ENCODE assay signal across 15 cellular contexts in the genomic region with DNA sequence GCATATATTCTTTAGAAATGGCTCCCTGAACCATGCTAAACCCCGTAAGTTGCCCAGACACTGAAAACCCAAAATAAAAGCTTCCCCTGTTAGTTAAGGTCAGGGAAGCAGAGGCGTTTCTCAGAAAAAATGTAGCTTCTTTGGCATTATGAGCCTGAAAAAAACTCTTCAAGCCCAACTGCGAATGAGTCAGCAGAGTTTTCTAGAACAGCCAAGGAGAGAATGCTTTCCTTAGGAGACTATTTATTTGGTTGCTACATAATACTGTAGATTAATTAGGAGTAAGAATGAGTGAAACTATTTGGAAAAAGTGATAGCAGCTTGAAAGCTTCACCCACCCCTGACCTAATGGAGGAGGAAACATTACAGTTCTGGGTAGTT. TPM values are rescaled to one million over a fixed set of nuclear protein-coding genes. Genes with fewer than 3 reads are reported as not detected.
DNase-seq lines count a peak whose midpoint lies in the region; ATAC-seq and TF ChIP-seq lines count a peak whose summit lies in the region.
"Had no signal": no experiment of that assay in that cellular context is flagged by ENCODE, and none has a peak within 500 bp of the region (broad histone marks: within the 10 kb centered on the region; RNA-seq: fewer than 3 reads in every experiment).

No MANE protein-coding gene starts in this region.

- H3K4me3 ChIP-seq in fibroblast of lung (replicated peaks in 1 of 4; ENCODE audit: control extremely low read depth in 1 of 4, insufficient read depth in 1 of 4, low read depth in 3 of 4, low read length in 4 of 4): no peak overlapping the region

- no peak overlapping the region for H2AFZ ChIP-seq in fibroblast of lung (ENCODE audit: low read length)

- peak overlapping the region in 2 of 3 experiments; percentile 58 to 79 for H3K27ac Mint-ChIP-seq in nephron
- H3K27ac Mint-ChIP-seq: activated B cell treated with CpG ODN at 0.5 μM for 24 hours; mesothelial cell of epicardium; stimulated activated naive CD8-positive, alpha-beta T cell treated with anti-CD3 and anti-CD28 coated beads, Interleukin-15, Interleukin-2, amounts not matched to agents 100 ng/mL and 50 ng/mL, for 24 hours had no signal

- H4K20me1 ChIP-seq in fibroblast of lung (ENCODE audit: control insufficient read depth, extremely low read depth, insufficient read depth, low read length): no peaks in the 10 kb centered on the region

- H3K36me3 Mint-ChIP-seq in nephron (ENCODE audit: low read depth): no peaks in the 10 kb centered on the region
- H3K36me3 Mint-ChIP-seq: mesothelial cell of epicardium had no signal

- peaks cover 51% of the 10 kb centered on the region for H3K4me1 Mint-ChIP-seq in nephron

- H3K4me2 ChIP-seq in fibroblast of lung (ENCODE audit: extremely low read depth, insufficient read depth, low read length): no peak overlapping the region

- peak; percentile 38 for ATAC-seq in SK-N-SH treated with all-trans-retinoic acid at 6 μM for 48 hours
- ATAC-seq: Panc1 had no signal

- H3K4me1 ChIP-seq in fibroblast of lung (ENCODE audit: control insufficient read depth, extremely low read depth, insufficient read depth, low read length): peaks cover 23% of the 10 kb centered on the region

- H3K9ac ChIP-seq in fibroblast of lung (ENCODE audit: insufficient read depth, low read length): peak overlapping the region; percentile 26

- no peaks in the 10 kb centered on the region for H3K79me2 ChIP-seq in fibroblast of lung (ENCODE audit: control insufficient read depth, insufficient read depth, low read length)

- peak overlapping the region; percentile 76 for H3K27ac ChIP-seq in fibroblast of lung (ENCODE audit: insufficient read depth, low read length)

- DNase-seq in AG09319 (ENCODE audit: extremely low read depth, low read depth) (peak; percentile 61), fibroblast of lung (ENCODE audit: low read depth in 2 of 2) (peak; percentile 86 to 90), erythroblast (lab: John Stamatoyannopoulos, UW) (no peak), HK-2 (ENCODE audit: unreplicated experiment) (no peak), hypothalamus (lab: John Stamatoyannopoulos, UW) (no peak)
- no peak for DNase-seq in stimulated activated CD4-positive, alpha-beta T cell treated with anti-CD3 and anti-CD28 coated beads, Interleukin-2, amount 100 ng/mL, for 48 hours
- DNase-seq: activated B cell treated with CpG ODN at 0.5 μM for 24 hours; activated naive CD4-positive, alpha-beta T cell treated with anti-CD3 and anti-CD28 coated beads, Interleukin-2, amount 50 U/mL, for 16 hours; Calu3; NCI-H2081 treated with DMSO at 0.1 percent for 48 hours had no signal

- no peak overlapping the region for H3K4me3 Mint-ChIP-seq in nephron
- H3K4me3 Mint-ChIP-seq: activated B cell treated with CpG ODN at 0.5 μM for 24 hours; mesothelial cell of epicardium; stimulated activated naive CD8-positive, alpha-beta T cell treated with anti-CD3 and anti-CD28 coated beads, Interleukin-15, Interleukin-2, amounts not matched to agents 100 ng/mL and 50 ng/mL, for 24 hours had no signal

- H3K9me3 ChIP-seq in fibroblast of lung (ENCODE audit: control insufficient read depth, insufficient read depth, low read depth, low read length): no peaks in the 10 kb centered on the region

- TF ChIP-seq CTCF in AG09319 (IDR thresholded peaks at IDR 0.05; ENCODE audit: low read depth, low read length): no peak
- no peak for TF ChIP-seq CTCF in fibroblast of lung (conservative IDR thresholded peaks at IDR 0.05 in 1 of 2, IDR thresholded peaks at IDR 0.05 in 1 of 2; ENCODE audit: low read depth in 1 of 2, low read length in 2 of 2)
- no peak for TF ChIP-seq CTCF in nephron (IDR thresholded peaks at IDR 0.05; ENCODE audit: unreplicated experiment in 3 of 3)

- no peaks in the 10 kb centered on the region for H3K27me3 ChIP-seq in fibroblast of lung (ENCODE audit: control insufficient read depth, insufficient read depth, low read length)

- no peaks in the 10 kb centered on the region for H3K27me3 Mint-ChIP-seq in nephron (ENCODE audit: low read depth)
- H3K27me3 Mint-ChIP-seq: activated B cell treated with CpG ODN at 0.5 μM for 24 hours; stimulated activated naive CD8-positive, alpha-beta T cell treated with anti-CD3 and anti-CD28 coated beads, Interleukin-15, Interleukin-2, amounts not matched to agents 100 ng/mL and 50 ng/mL, for 24 hours had no signal

- TF ChIP-seq POLR2A in erythroblast (IDR thresholded peaks at IDR 0.05; ENCODE audit: low read length): no peak

- peaks cover 2% of the 10 kb centered on the region for H3K9me3 Mint-ChIP-seq in nephron
- H3K9me3 Mint-ChIP-seq: activated B cell treated with CpG ODN at 0.5 μM for 24 hours; stimulated activated naive CD8-positive, alpha-beta T cell treated with anti-CD3 and anti-CD28 coated beads, Interleukin-15, Interleukin-2, amounts not matched to agents 100 ng/mL and 50 ng/mL, for 24 hours had no signal

- H3K36me3 ChIP-seq in fibroblast of lung (ENCODE audit: control insufficient read depth, insufficient read depth, low read length): no peaks in the 10 kb centered on the region

TF ChIP-seq in SK-N-SH treated with all-trans-retinoic acid at 6 μM for 48 hours, 23 proteins besides CTCF, POLR2A, EP300 and RAD21:
- TF ChIP-seq ESRRG (CRISPR knock-in tag; IDR thresholded peaks at IDR 0.05) (no peak), ARNTL (CRISPR knock-in tag; IDR thresholded peaks at IDR 0.05; ENCODE audit: borderline replicate concordance, low read depth) (no peak), ZNF70 (CRISPR knock-in tag; IDR thresholded peaks at IDR 0.05) (no peak), SNAI2 (CRISPR knock-in tag; IDR thresholded peaks at IDR 0.05) (no peak), CSDC2 (CRISPR knock-in tag; IDR thresholded peaks at IDR 0.05) (no peak), TCF4 (CRISPR knock-in tag; IDR thresholded peaks at IDR 0.05; ENCODE audit: borderline replicate concordance) (no peak), OSR1 (CRISPR knock-in tag; IDR thresholded peaks at IDR 0.05) (no peak), RARB (CRISPR knock-in tag; IDR thresholded peaks at IDR 0.05) (no peak)
- TF ChIP-seq, protein P1, sequence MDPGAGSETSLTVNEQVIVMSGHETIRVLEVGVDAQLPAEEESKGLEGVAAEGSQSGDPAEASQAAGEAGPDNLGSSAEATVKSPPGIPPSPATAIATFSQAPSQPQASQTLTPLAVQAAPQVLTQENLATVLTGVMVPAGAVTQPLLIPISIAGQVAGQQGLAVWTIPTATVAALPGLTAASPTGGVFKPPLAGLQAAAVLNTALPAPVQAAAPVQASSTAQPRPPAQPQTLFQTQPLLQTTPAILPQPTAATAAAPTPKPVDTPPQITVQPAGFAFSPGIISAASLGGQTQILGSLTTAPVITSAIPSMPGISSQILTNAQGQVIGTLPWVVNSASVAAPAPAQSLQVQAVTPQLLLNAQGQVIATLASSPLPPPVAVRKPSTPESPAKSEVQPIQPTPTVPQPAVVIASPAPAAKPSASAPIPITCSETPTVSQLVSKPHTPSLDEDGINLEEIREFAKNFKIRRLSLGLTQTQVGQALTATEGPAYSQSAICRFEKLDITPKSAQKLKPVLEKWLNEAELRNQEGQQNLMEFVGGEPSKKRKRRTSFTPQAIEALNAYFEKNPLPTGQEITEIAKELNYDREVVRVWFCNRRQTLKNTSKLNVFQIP (CRISPR knock-in tag; IDR thresholded peaks at IDR 0.05; ENCODE audit: borderline replicate concordance, low read depth): no peak
- TF ChIP-seq, protein P2, sequence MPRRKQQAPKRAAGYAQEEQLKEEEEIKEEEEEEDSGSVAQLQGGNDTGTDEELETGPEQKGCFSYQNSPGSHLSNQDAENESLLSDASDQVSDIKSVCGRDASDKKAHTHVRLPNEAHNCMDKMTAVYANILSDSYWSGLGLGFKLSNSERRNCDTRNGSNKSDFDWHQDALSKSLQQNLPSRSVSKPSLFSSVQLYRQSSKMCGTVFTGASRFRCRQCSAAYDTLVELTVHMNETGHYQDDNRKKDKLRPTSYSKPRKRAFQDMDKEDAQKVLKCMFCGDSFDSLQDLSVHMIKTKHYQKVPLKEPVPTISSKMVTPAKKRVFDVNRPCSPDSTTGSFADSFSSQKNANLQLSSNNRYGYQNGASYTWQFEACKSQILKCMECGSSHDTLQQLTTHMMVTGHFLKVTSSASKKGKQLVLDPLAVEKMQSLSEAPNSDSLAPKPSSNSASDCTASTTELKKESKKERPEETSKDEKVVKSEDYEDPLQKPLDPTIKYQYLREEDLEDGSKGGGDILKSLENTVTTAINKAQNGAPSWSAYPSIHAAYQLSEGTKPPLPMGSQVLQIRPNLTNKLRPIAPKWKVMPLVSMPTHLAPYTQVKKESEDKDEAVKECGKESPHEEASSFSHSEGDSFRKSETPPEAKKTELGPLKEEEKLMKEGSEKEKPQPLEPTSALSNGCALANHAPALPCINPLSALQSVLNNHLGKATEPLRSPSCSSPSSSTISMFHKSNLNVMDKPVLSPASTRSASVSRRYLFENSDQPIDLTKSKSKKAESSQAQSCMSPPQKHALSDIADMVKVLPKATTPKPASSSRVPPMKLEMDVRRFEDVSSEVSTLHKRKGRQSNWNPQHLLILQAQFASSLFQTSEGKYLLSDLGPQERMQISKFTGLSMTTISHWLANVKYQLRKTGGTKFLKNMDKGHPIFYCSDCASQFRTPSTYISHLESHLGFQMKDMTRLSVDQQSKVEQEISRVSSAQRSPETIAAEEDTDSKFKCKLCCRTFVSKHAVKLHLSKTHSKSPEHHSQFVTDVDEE (CRISPR knock-in tag; IDR thresholded peaks at IDR 0.05): no peak
- TF ChIP-seq, protein P3, sequence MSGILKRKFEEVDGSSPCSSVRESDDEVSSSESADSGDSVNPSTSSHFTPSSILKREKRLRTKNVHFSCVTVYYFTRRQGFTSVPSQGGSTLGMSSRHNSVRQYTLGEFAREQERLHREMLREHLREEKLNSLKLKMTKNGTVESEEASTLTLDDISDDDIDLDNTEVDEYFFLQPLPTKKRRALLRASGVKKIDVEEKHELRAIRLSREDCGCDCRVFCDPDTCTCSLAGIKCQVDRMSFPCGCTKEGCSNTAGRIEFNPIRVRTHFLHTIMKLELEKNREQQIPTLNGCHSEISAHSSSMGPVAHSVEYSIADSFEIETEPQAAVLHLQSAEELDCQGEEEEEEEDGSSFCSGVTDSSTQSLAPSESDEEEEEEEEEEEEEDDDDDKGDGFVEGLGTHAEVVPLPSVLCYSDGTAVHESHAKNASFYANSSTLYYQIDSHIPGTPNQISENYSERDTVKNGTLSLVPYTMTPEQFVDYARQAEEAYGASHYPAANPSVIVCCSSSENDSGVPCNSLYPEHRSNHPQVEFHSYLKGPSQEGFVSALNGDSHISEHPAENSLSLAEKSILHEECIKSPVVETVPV (CRISPR knock-in tag; IDR thresholded peaks at IDR 0.05): no peak

RNA-seq across cellular contexts. Expression of a gene that starts 53.9 kb away (rescaled TPM):
- total RNA-seq in fibroblast of lung: not detected in 2 replicates
- not detected in 2 replicates for polyA plus RNA-seq in fibroblast of lung
- not detected in 2 replicates for polyA plus RNA-seq in fibroblast of lung (2012)
- polyA minus RNA-seq in fibroblast of lung (ENCODE audit: low replicate concordance): not detected in 2 replicates
- total RNA-seq: activated B cell treated with CpG ODN at 0.5 μM for 24 hours, Calu3, mesothelial cell of epicardium had no signal

Comparison
In these comparisons a context has a peak if more than half of its experiments do, and no peak if none do; other contexts are left out.
1. DNase-seq: peak in AG09319 (single experiment) and fibroblast of lung (2 of 2); none in erythroblast (0 of 2), HK-2 (single experiment), stimulated activated CD4-positive, alpha-beta T cell treated with anti-CD3 and anti-CD28 coated beads, Interleukin-2, amount 100 ng/mL, for 48 hours (0 of 2) and hypothalamus (0 of 51).